20 cellular contexts compared by ENCODE assay signal in genomic region chr9:81344366-81344765, GRCh38.
DNase-seq lines count a peak whose midpoint lies in the region; ATAC-seq lines count a peak whose summit lies in the region.
"Had no signal": no experiment of that assay in that cellular context is flagged by ENCODE, and none has a peak within 500 bp of the region (broad histone marks: within the 10 kb centered on the region; RNA-seq: fewer than 3 reads in every experiment).

No MANE protein-coding gene starts in this region.

- no peak overlapping the region for H2BK15ac ChIP-seq in neuronal stem cell (ENCODE audit: low read length)

- no peak overlapping the region for H3K14ac ChIP-seq in neuronal stem cell (ENCODE audit: low read length)

- H3K23ac ChIP-seq in neuronal stem cell (ENCODE audit: low read depth, low read length, poor library complexity) = no peak overlapping the region

- H3K4ac ChIP-seq in neuronal stem cell (ENCODE audit: low read length) = no peak overlapping the region

- H2BK12ac ChIP-seq in neuronal stem cell (ENCODE audit: low read length) = no peak overlapping the region

- no peaks in the 10 kb centered on the region for H3K9me3 ChIP-seq in neuronal stem cell (replicated peaks in 1 of 2; ENCODE audit: control insufficient read depth in 2 of 2, insufficient read depth in 1 of 2, low read depth in 1 of 2, low read length in 2 of 2)
- no peaks in the 10 kb centered on the region for H3K9me3 ChIP-seq in T-helper 17 cell (ENCODE audit: control insufficient read depth, low read length, poor library complexity, severe bottlenecking)
- H3K9me3 ChIP-seq: A549 had no signal

- peak overlapping the region; percentile 11 for H3K18ac ChIP-seq in neuronal stem cell (ENCODE audit: low read length)

- no peak overlapping the region for H3K4me3 Mint-ChIP-seq in T-helper 17 cell
- H3K4me3 Mint-ChIP-seq: B cell, CD14-positive monocyte had no signal

- H3K36me3 Mint-ChIP-seq in T-helper 17 cell (ENCODE audit: low read depth) = no peaks in the 10 kb centered on the region
- H3K36me3 Mint-ChIP-seq: CD14-positive monocyte had no signal

- H2AK5ac ChIP-seq in neuronal stem cell (ENCODE audit: low read depth, low read length) = no peak overlapping the region

- H4K8ac ChIP-seq in neuronal stem cell (ENCODE audit: low read depth, low read length) = no peak overlapping the region

- H3K27me3 Mint-ChIP-seq in T-helper 17 cell = no peaks in the 10 kb centered on the region
- H3K27me3 Mint-ChIP-seq: B cell had no signal

- H3K27ac ChIP-seq in neuronal stem cell (replicated peaks; ENCODE audit: low read length) = peak overlapping the region; percentile 42
- H3K27ac ChIP-seq: A549, RWPE1 had no signal

- no peak for ATAC-seq in T-helper 17 cell
- ATAC-seq: A549, SK-N-SH treated with all-trans-retinoic acid at 6 μM for 48 hours had no signal

- H3K36me3 ChIP-seq in neuronal stem cell (replicated peaks in 1 of 2; ENCODE audit: control insufficient read depth in 2 of 2, insufficient read depth in 2 of 2, low read length in 2 of 2) = no peaks in the 10 kb centered on the region

- H3K27me3 ChIP-seq in neuronal stem cell (ENCODE audit: control insufficient read depth in 3 of 3, insufficient read depth in 3 of 3, low read depth in 1 of 3, low read length in 3 of 3) = no peaks in the 10 kb centered on the region

- no peak overlapping the region for H3K27ac Mint-ChIP-seq in T-helper 17 cell
- H3K27ac Mint-ChIP-seq: B cell, CD14-positive monocyte had no signal

- H3K4me1 Mint-ChIP-seq in T-helper 17 cell = no peaks in the 10 kb centered on the region
- H3K4me1 Mint-ChIP-seq: B cell, CD14-positive monocyte had no signal

- H2BK120ac ChIP-seq in neuronal stem cell (ENCODE audit: low read depth, low read length) = no peak overlapping the region

- H3K9ac ChIP-seq in neuronal stem cell (ENCODE audit: low read depth, low read length, poor library complexity) = no peak overlapping the region

- peaks cover 0 to 4% of the 10 kb centered on the region in 2 donors for H3K4me1 ChIP-seq in neuronal stem cell (ENCODE audit: control insufficient read depth in 2 of 2, insufficient read depth in 1 of 2, low read depth in 1 of 2, low read length in 2 of 2)
- H3K4me1 ChIP-seq: A549 had no signal

- no peak overlapping the region for H2AFZ ChIP-seq in neuronal stem cell (ENCODE audit: low read length)

- no CpG with 5 or more reads among the region's 3 CpGs for WGBS in neuronal stem cell (ENCODE audit: extremely low coverage in 2 of 2, insufficient read length in 2 of 2, insufficient replicate concordance in 1 of 2), 2 donors

- DNase-seq in ELF-1 (ENCODE audit: low read depth, low spot score) (peak; percentile 5), NCI-H524 treated with DMSO at 0.1 percent for 48 hours (lab: John Stamatoyannopoulos, UW) (peak; percentile 63), cerebellar cortex (ENCODE audit: low spot score) (peak; percentile 34), neuronal stem cell (ENCODE audit: low spot score) (no peak), T-helper 17 cell (no peak), UCSD-AML1 (lab: John Stamatoyannopoulos, UW; ENCODE audit: unreplicated experiment) (no peak)
- DNase-seq in stimulated activated CD4-positive, alpha-beta T cell treated with anti-CD3 and anti-CD28 coated beads, Interleukin-2, amount 100 ng/mL, for 24 hours = no peak
- DNase-seq: EL, Karpas-422, MV-4-11, NCI-H187, NCI-H2107, NCI-H2227 treated with DMSO at 0.1 percent for 48 hours, NCI-H510A, SIG-M5 had no signal

- H3K79me1 ChIP-seq in neuronal stem cell (ENCODE audit: low read depth, low read length) = no peaks in the 10 kb centered on the region

- H4K91ac ChIP-seq in neuronal stem cell (ENCODE audit: low read depth, low read length, poor library complexity) = no peak overlapping the region

- no peak overlapping the region for H2BK5ac ChIP-seq in neuronal stem cell (ENCODE audit: low read length)

- H3K4me3 ChIP-seq in neuronal stem cell (ENCODE audit: low read length in 2 of 2) = no peak overlapping the region
- H3K4me3 ChIP-seq: A549 had no signal

- no peak overlapping the region for H3K4me2 ChIP-seq in neuronal stem cell (ENCODE audit: insufficient read depth, low read length, poor library complexity, severe bottlenecking)
- H3K4me2 ChIP-seq: A549 had no signal

Comparison
In these comparisons a context has a peak if more than half of its experiments do, and no peak if none do; other contexts are left out.
1. DNase-seq: peak in ELF-1 (single experiment), NCI-H524 treated with DMSO at 0.1 percent for 48 hours (single experiment) and cerebellar cortex (single experiment); none in neuronal stem cell (single experiment), T-helper 17 cell (0 of 3), UCSD-AML1 (single experiment) and stimulated activated CD4-positive, alpha-beta T cell treated with anti-CD3 and anti-CD28 coated beads, Interleukin-2, amount 100 ng/mL, for 24 hours (0 of 2).